In the genomic region with DNA sequence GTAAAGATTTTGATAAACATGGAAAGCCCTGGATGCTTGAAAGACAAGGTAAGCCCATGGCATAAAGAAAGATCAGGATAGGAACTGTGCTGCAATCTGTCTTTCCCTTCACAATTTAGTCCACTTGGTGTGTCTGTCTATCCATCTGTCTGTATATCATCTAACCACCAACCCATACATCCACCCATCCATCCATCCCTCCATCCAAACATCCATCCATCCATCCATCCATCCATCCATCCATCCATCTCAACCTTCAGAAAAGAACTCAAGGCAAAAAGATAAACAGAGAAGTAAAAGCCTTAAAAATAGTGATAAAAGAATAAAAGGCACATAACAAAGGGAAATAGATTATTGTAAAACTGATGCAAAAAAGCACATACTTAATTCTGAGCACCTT, we compare ENCODE assay signal across 30 cellular contexts.
DNase-seq lines count a peak whose midpoint lies in the region; FAIRE-seq and TF ChIP-seq lines count a peak whose summit lies in the region.
"Had no signal": no experiment of that assay in that cellular context is flagged by ENCODE, and none has a peak within 500 bp of the region (broad histone marks: within the 10 kb centered on the region; RNA-seq: fewer than 3 reads in every experiment).

No MANE protein-coding gene starts in this region.

- H3K4me1 ChIP-seq in HEK293 (ENCODE audit: control insufficient read depth, insufficient read depth, low read length), result peaks cover 14% of the 10 kb centered on the region
- H3K4me1 ChIP-seq: A549; BE2C; BLaER1; BLaER1 treated with 17β-estradiol and CSF1 and Interleukin-3, amounts not matched to agents 10 nM and 100 nM; Caco-2 had no signal

- FAIRE-seq in HTR-8/SVneo (lab: Jason Lieb, UNC), result peak; percentile 23
- FAIRE-seq: A204.1, A549, D721Med had no signal

- POLR2A ChIA-PET in HEK293 (lab: Yijun Ruan, JAX), result no interaction called here

- H3K4me3 ChIP-seq in HEK293 (ENCODE audit: low read depth, low read length), result no peak overlapping the region
- H3K4me3 ChIP-seq: A549; BLaER1; BLaER1 treated with 17β-estradiol and CSF1 and Interleukin-3, amounts not matched to agents 10 nM and 100 nM had no signal

- no peak overlapping the region for H3K27ac ChIP-seq in HEK293 (ENCODE audit: extremely low read depth, low read depth, low read length)
- H3K27ac ChIP-seq: 22Rv1; A549; BLaER1; BLaER1 treated with 17β-estradiol and CSF1 and Interleukin-3, amounts not matched to agents 10 nM and 100 nM; C4-2B had no signal

- H3K9me3 ChIP-seq in HEK293 (ENCODE audit: control insufficient read depth, insufficient read depth, low read depth, low read length), result no peaks in the 10 kb centered on the region
- H3K9me3 ChIP-seq: A549; BE2C; BLaER1; BLaER1 treated with 17β-estradiol and CSF1 and Interleukin-3, amounts not matched to agents 10 nM and 100 nM; Caco-2 had no signal

- no peaks in the 10 kb centered on the region for H3K36me3 ChIP-seq in HEK293 (ENCODE audit: control insufficient read depth in 2 of 2, insufficient read depth in 1 of 2, low read length in 2 of 2)
- H3K36me3 ChIP-seq: BE2C; BLaER1; BLaER1 treated with 17β-estradiol and CSF1 and Interleukin-3, amounts not matched to agents 10 nM and 100 nM had no signal

- CTCF ChIA-PET in HEK293 (lab: Yijun Ruan, JAX), result interaction anchor here (0.6 to 3.3 kb wide), 2 partner anchors 19 to 51 kb away, joined by 4 to 12 read pairs; no protein-coding TSS in a partner anchor

- no peak for TF ChIP-seq CTCF in HEK293 (tag by site-specific recombination; IDR thresholded peaks at IDR 0.05)

- DNase-seq in HTR-8/SVneo (ENCODE audit: insufficient read length, low spot score), result no peak
- DNase-seq in kidney tubule cell (ENCODE audit: low spot score), result no peak
- no peak for DNase-seq in NCI-H774 (lab: John Stamatoyannopoulos, UW)
- DNase-seq: 8988T; ACHN; AML-193; BE2C; C1 segment of cervical spinal cord; Caco-2; Calu3; CD4-positive, alpha-beta T cell; CD4-positive, CD25-positive, alpha-beta regulatory T cell; CD8-positive, alpha-beta memory T cell; CD8-positive, alpha-beta T cell; COR-L47; DMS 273 treated with DMSO at 0.1 percent for 48 hours; DMS153; DMS53; DMS79; DMS79 treated with DMSO at 0.1 percent for 48 hours; DND-41; EL had no signal

TF ChIP-seq in HEK293, 187 proteins besides CTCF, POLR2A, EP300 and RAD21:
- TF ChIP-seq ZNF366 (tag by site-specific recombination; conservative IDR thresholded peaks at IDR 0.05) (peak; percentile 98), ZNF629 (tag by site-specific recombination; IDR thresholded peaks at IDR 0.05) (no peak), ZNF660 (tag by site-specific recombination; IDR thresholded peaks at IDR 0.05) (no peak)
